Comparison of ENCODE assay signal across 9 cellular contexts in the genomic region with DNA sequence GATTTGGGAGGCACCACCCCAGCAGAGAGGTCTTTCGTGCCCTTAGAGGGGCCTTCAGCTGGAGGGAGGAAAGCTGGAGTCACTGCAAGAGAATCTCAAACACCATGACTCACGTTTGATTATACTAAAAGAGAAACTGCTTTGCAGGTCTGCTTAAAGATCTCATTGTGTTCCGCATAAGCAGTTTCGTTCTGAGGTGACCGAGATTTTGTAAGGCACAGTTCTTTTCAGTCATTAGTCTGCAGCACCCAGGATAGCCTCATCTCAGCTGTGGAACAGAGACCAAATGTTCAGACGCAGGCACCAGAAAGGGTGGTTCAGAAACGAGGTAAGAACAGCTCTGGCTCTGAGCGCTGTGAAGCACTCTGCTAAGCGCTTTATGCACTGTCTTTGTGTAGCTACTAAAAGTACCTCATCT.
DNase-seq lines count a peak whose midpoint lies in the region; ATAC-seq and TF ChIP-seq lines count a peak whose summit lies in the region.
"Had no signal": no experiment of that assay in that cellular context is flagged by ENCODE, and none has a peak within 500 bp of the region (broad histone marks: within the 10 kb centered on the region; RNA-seq: fewer than 3 reads in every experiment).

No MANE protein-coding gene starts in this region.

- H3K9me2 ChIP-seq in OCI-LY7 (ENCODE audit: insufficient read depth, low read length) = no peaks in the 10 kb centered on the region

- no TSS peak for BruUV-seq in OCI-LY7 (replicated peaks; lab: Mats Ljungman, UMichigan)

- H3K36me3 ChIP-seq in OCI-LY7 (ENCODE audit: insufficient read depth, low read length) (no peaks in the 10 kb centered on the region), transverse colon (no peaks in the 10 kb centered on the region)

- POLR2A ChIA-PET in OCI-LY7 (lab: Charles Lee) = interaction anchor here (0.7 kb wide), 1 partner anchor 19 kb away, joined by 4 read pairs; no protein-coding TSS in a partner anchor

- DNase-seq in activated CD8-positive, alpha-beta memory T cell treated with anti-CD3 and anti-CD28 coated beads, Interleukin-2, amount 10 ng/mL, durations not matched to agents 7 days and 5 days = peak; percentile 78
- DNase-seq in activated CD8-positive, alpha-beta memory T cell treated with anti-CD3 and anti-CD28 coated beads, Interleukin-2, amount 50 U/mL, for 4 hours = no peak
- DNase-seq in OCI-LY7 (ENCODE audit: low spot score) (peak; percentile 38), fibroblast of peridontal ligament (ENCODE audit: extremely low read depth) (peak; percentile 68), transverse colon (no peak), T-helper 9 cell (no peak), NCI-H1105 treated with DMSO at 0.1 percent for 48 hours (lab: John Stamatoyannopoulos, UW) (no peak)

- H3K9me3 Mint-ChIP-seq in activated CD8-positive, alpha-beta memory T cell treated with anti-CD3 and anti-CD28 coated beads, Interleukin-2, amount 10 ng/mL, durations not matched to agents 7 days and 5 days (ENCODE audit: low read depth) = no peaks in the 10 kb centered on the region

- no peaks in the 10 kb centered on the region for H3K79me2 ChIP-seq in OCI-LY7 (ENCODE audit: insufficient read depth, low read depth, low read length)

- H3K4me3 ChIP-seq in OCI-LY7 (ENCODE audit: low read depth, low read length, poor library complexity, severe bottlenecking) (peak overlapping the region; percentile 28), transverse colon (peak overlapping the region in 1 of 4 donors; percentile 21)
- H3K4me3 ChIP-seq: skin epidermis had no signal

- TF ChIP-seq POLR2A in transverse colon (IDR thresholded peaks at IDR 0.05) = no peak

- peak overlapping the region; percentile 84 for H3K27ac Mint-ChIP-seq in activated CD8-positive, alpha-beta memory T cell treated with anti-CD3 and anti-CD28 coated beads, Interleukin-2, amount 10 ng/mL, durations not matched to agents 7 days and 5 days

- H3K9me3 ChIP-seq in OCI-LY7 (ENCODE audit: low read length) (peaks cover 4% of the 10 kb centered on the region; the same call in 1 of the 2 replicates), transverse colon (no peaks in the 10 kb centered on the region)

- H3K4me1 Mint-ChIP-seq in activated CD8-positive, alpha-beta memory T cell treated with anti-CD3 and anti-CD28 coated beads, Interleukin-2, amount 10 ng/mL, durations not matched to agents 7 days and 5 days = peaks cover 22% of the 10 kb centered on the region

- H3K4me1 ChIP-seq in OCI-LY7 (ENCODE audit: insufficient read depth, low read length, poor library complexity, severe bottlenecking) (peaks cover 11% of the 10 kb centered on the region), transverse colon (peaks cover 0 to 14% (median 4%) of the 10 kb centered on the region in 4 donors)

- H3K27me3 Mint-ChIP-seq in activated CD8-positive, alpha-beta memory T cell treated with anti-CD3 and anti-CD28 coated beads, Interleukin-2, amount 10 ng/mL, durations not matched to agents 7 days and 5 days = peaks cover 15% of the 10 kb centered on the region

- in situ Hi-C loops in transverse colon (cut with MboI; ENCODE audit: low pct_ligation_motif_present in 1 of 4, low pct_unique_long_range_greater_than_20kb in 1 of 4, low sequenced_read_pairs in 3 of 4) = loop anchor here in 3 of 4 donors (10.0 kb wide), 2 partner anchors 368 to 408 kb away; no protein-coding TSS in a partner anchor

- H3K4me2 ChIP-seq in OCI-LY7 (ENCODE audit: low read length) = peak overlapping the region; percentile 46

- H3K27ac ChIP-seq in OCI-LY7 (ENCODE audit: low read depth, low read length, poor library complexity, severe bottlenecking) = no peak overlapping the region
- H3K27ac ChIP-seq in transverse colon = peak overlapping the region; percentile 58 to 73 (median 64)

- TF ChIP-seq CTCF in OCI-LY7 (conservative IDR thresholded peaks at IDR 0.05; ENCODE audit: low read length) (no peak), transverse colon (IDR thresholded peaks at IDR 0.05) (no peak)

- H3K4me3 Mint-ChIP-seq in activated CD8-positive, alpha-beta memory T cell treated with anti-CD3 and anti-CD28 coated beads, Interleukin-2, amount 10 ng/mL, durations not matched to agents 7 days and 5 days = peak overlapping the region; percentile 64

- ATAC-seq in activated CD8-positive, alpha-beta memory T cell treated with anti-CD3 and anti-CD28 coated beads, Interleukin-2, amount 10 ng/mL, durations not matched to agents 7 days and 5 days = peak; percentile 99
- peak; percentile 97 for ATAC-seq in HG02642 (IDR thresholded peaks at IDR 0.05; ENCODE audit: poor library complexity, unreplicated experiment)

- H3K27me3 ChIP-seq in transverse colon = no peaks in the 10 kb centered on the region

- peak overlapping the region; percentile 94 for H2AFZ ChIP-seq in OCI-LY7 (ENCODE audit: low read length)

- WGBS in transverse colon (ENCODE audit: low coverage in 1 of 2), 2 donors = 25 to 29% methylated on average over 2 to 9 of the region's 9 CpGs

- no peaks in the 10 kb centered on the region for H4K20me1 ChIP-seq in OCI-LY7 (ENCODE audit: insufficient read depth, low read length)

- no peak for TF ChIP-seq EP300 in transverse colon (IDR thresholded peaks at IDR 0.05; ENCODE audit: low read depth)

- CTCF ChIA-PET in activated CD8-positive, alpha-beta memory T cell treated with anti-CD3 and anti-CD28 coated beads, Interleukin-2, amount 10 ng/mL, durations not matched to agents 7 days and 5 days (lab: Charles Lee) = interaction anchor here (1.0 to 2.2 kb wide), 10 partner anchors 8 to 474 kb away, joined by 3 to 23 read pairs (median 4); a partner anchor contains a TSS
- CTCF ChIA-PET in OCI-LY7 (lab: Charles Lee; ENCODE audit: unreplicated experiment) = no interaction called here

- H3K36me3 Mint-ChIP-seq in activated CD8-positive, alpha-beta memory T cell treated with anti-CD3 and anti-CD28 coated beads, Interleukin-2, amount 10 ng/mL, durations not matched to agents 7 days and 5 days = no peaks in the 10 kb centered on the region

- intact Hi-C loops in OCI-LY7 (cut with micrococcal nuclease; ENCODE audit: unreplicated experiment) = no loop called here
- intact Hi-C loops in transverse colon (cut with DNase I; ENCODE audit: low total_unique reads) = no loop called here

Comparison
In these comparisons a context has a peak if more than half of its experiments do, and no peak if none do; other contexts are left out.
1. DNase-seq: peak in activated CD8-positive, alpha-beta memory T cell treated with anti-CD3 and anti-CD28 coated beads, Interleukin-2, amount 10 ng/mL, durations not matched to agents 7 days and 5 days (single experiment), OCI-LY7 (single experiment) and fibroblast of peridontal ligament (single experiment); none in activated CD8-positive, alpha-beta memory T cell treated with anti-CD3 and anti-CD28 coated beads, Interleukin-2, amount 50 U/mL, for 4 hours (single experiment), transverse colon (single experiment), T-helper 9 cell (single experiment) and NCI-H1105 treated with DMSO at 0.1 percent for 48 hours (single experiment).